1 cellular context compared by ENCODE assay signal in genomic region chr11:72787262-72788104, GRCh38.
TF ChIP-seq lines count a peak whose summit lies in the region.

No MANE protein-coding gene starts in this region.

TF ChIP-seq in HepG2, 621 proteins besides CTCF, POLR2A, EP300 and RAD21 (continued from another document and continues in another):
- TF ChIP-seq REPIN1 (CRISPR knock-in tag; IDR thresholded peaks at IDR 0.05; ENCODE audit: borderline replicate concordance, low read depth) (no peak; the same call in 1 of the 2 replicates), ZFY (CRISPR knock-in tag; IDR thresholded peaks at IDR 0.05) (peak; percentile 89), LCORL (IDR thresholded peaks at IDR 0.05) (no peak), LCORL (CRISPR knock-in tag; IDR thresholded peaks at IDR 0.05) (peak; percentile 86), SOX6 (IDR thresholded peaks at IDR 0.05) (no peak), SOX6 (CRISPR knock-in tag; IDR thresholded peaks at IDR 0.05) (peak; percentile 63), ZKSCAN1 (IDR thresholded peaks at IDR 0.05; ENCODE audit: low read length) (no peak), FUBP1 (CRISPR knock-in tag; IDR thresholded peaks at IDR 0.05; ENCODE audit: borderline replicate concordance) (no peak), GTF3A (CRISPR knock-in tag; conservative IDR thresholded peaks at IDR 0.05) (peak; percentile 77; the same call in 1 of the 2 replicates), RELA (CRISPR knock-in tag; IDR thresholded peaks at IDR 0.05) (no peak), TIGD3 (CRISPR knock-in tag; IDR thresholded peaks at IDR 0.05; ENCODE audit: borderline replicate concordance) (no peak), ZUFSP (CRISPR knock-in tag; IDR thresholded peaks at IDR 0.05; ENCODE audit: borderline replicate concordance) (no peak), TCF7 (IDR thresholded peaks at IDR 0.05; ENCODE audit: low read depth) (0 out of 2 replicates have a peak, but pooled peaks have one; percentile 12), ZMAT3 (CRISPR knock-in tag; conservative IDR thresholded peaks at IDR 0.05) (no peak; the same call in 1 of the 2 replicates), JUNB (CRISPR knock-in tag; IDR thresholded peaks at IDR 0.05; ENCODE audit: borderline replicate concordance) (no peak), JARID2 (CRISPR knock-in tag; IDR thresholded peaks at IDR 0.05; ENCODE audit: insufficient replicate concordance) (no peak), PHF5A (CRISPR knock-in tag; IDR thresholded peaks at IDR 0.05; ENCODE audit: low read depth, unreplicated experiment) (no peak), ZNF761 (CRISPR knock-in tag; conservative IDR thresholded peaks at IDR 0.05) (peak; percentile 90), TRAFD1 (CRISPR knock-in tag; IDR thresholded peaks at IDR 0.05; ENCODE audit: borderline replicate concordance) (no peak), ZNF577 (CRISPR knock-in tag; IDR thresholded peaks at IDR 0.05; ENCODE audit: borderline replicate concordance, low read depth) (no peak), ZIK1 (CRISPR knock-in tag; IDR thresholded peaks at IDR 0.05; ENCODE audit: borderline replicate concordance, low read depth) (no peak), DDIT3 (CRISPR knock-in tag; IDR thresholded peaks at IDR 0.05) (no peak), ATF6 (CRISPR knock-in tag; conservative IDR thresholded peaks at IDR 0.05) (0 out of 2 replicates have a peak, but pooled peaks have one; percentile 46), MBNL3 (CRISPR knock-in tag; conservative IDR thresholded peaks at IDR 0.05) (no peak), MXD3 (CRISPR knock-in tag; IDR thresholded peaks at IDR 0.05) (0 out of 2 replicates have a peak, but pooled peaks have one; percentile 14), MYPOP (CRISPR knock-in tag; IDR thresholded peaks at IDR 0.05) (no peak), ADNP (CRISPR knock-in tag; IDR thresholded peaks at IDR 0.05) (no peak), U2AF2 (IDR thresholded peaks at IDR 0.05; ENCODE audit: low read depth, low read length) (no peak), TBL1XR1 (IDR thresholded peaks at IDR 0.05; ENCODE audit: borderline replicate concordance, low read length, partially characterized antibody) (no peak), XBP1 (CRISPR knock-in tag; IDR thresholded peaks at IDR 0.05) (no peak), RARA (CRISPR knock-in tag; IDR thresholded peaks at IDR 0.05) (peak; percentile 60; the same call in 1 of the 2 replicates), SNRNP70 (IDR thresholded peaks at IDR 0.05; ENCODE audit: low read depth, low read length) (no peak), ZBTB2 (CRISPR knock-in tag; IDR thresholded peaks at IDR 0.05; ENCODE audit: low read depth) (no peak), SATB2 (CRISPR knock-in tag; IDR thresholded peaks at IDR 0.05) (no peak), DMTF1 (CRISPR knock-in tag; IDR thresholded peaks at IDR 0.05) (0 out of 2 replicates have a peak, but pooled peaks have one; percentile 45), NR1H2 (CRISPR knock-in tag; IDR thresholded peaks at IDR 0.05; ENCODE audit: borderline replicate concordance, low read depth) (no peak), ZNF891 (CRISPR knock-in tag; IDR thresholded peaks at IDR 0.05) (peak; percentile 50; the same call in 1 of the 2 replicates), IRX3 (CRISPR knock-in tag; IDR thresholded peaks at IDR 0.05; ENCODE audit: borderline replicate concordance, low read depth) (no peak), PHF20 (CRISPR knock-in tag; IDR thresholded peaks at IDR 0.05) (peak; percentile 20; the same call in 1 of the 2 replicates), HHEX (CRISPR knock-in tag; IDR thresholded peaks at IDR 0.05) (no peak), ZBTB42 (CRISPR knock-in tag; IDR thresholded peaks at IDR 0.05) (no peak), PLSCR1 (CRISPR knock-in tag; IDR thresholded peaks at IDR 0.05; ENCODE audit: borderline replicate concordance) (no peak), PRMT3 (CRISPR knock-in tag; IDR thresholded peaks at IDR 0.05; ENCODE audit: borderline replicate concordance, low read depth) (no peak), MXI1 (IDR thresholded peaks at IDR 0.05; ENCODE audit: borderline replicate concordance, low read depth, low read length) (peak; percentile 73; the same call in 1 of the 3 replicates), ZNF292 (CRISPR knock-in tag; IDR thresholded peaks at IDR 0.05; ENCODE audit: borderline replicate concordance, low read depth) (peak; percentile 82), ZNF235 (CRISPR knock-in tag; IDR thresholded peaks at IDR 0.05; ENCODE audit: borderline replicate concordance) (no peak), ZNF24 (IDR thresholded peaks at IDR 0.05) (no peak), IRF9 (CRISPR knock-in tag; IDR thresholded peaks at IDR 0.05; ENCODE audit: borderline replicate concordance) (no peak)
